26 cellular contexts compared by ENCODE assay signal in the genomic region with DNA sequence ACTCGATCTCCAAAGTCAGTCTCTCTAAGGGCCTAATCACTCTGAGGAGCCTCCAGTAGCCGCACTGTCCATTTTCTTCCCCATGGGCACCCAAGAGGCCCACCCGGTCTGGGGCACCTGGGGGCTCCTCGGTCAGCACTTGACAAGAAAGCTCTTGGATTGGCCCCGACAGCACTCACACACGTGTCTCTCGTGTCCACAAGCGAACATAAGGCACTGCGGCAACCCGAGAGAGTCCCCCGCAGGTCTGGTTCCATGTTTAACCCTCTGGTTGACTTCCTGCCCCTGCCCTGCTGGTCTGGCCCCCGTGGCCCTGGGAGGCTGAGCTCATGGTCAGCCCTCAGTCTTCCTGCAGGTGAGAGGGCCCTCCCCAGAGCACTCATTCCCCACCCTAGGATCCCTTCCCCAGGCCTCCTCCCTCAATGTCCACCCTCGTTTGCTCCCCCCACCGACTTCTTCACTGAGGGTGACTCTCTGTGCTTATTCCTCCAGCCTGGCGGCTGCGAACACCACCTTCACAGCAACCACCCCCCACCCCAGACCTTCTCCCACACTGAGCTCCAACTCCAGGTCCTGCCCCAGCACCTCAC. TPM values are rescaled to one million over a fixed set of nuclear protein-coding genes. Genes with fewer than 3 reads are reported as not detected.
DNase-seq lines count a peak whose midpoint lies in the region; ATAC-seq, FAIRE-seq and TF ChIP-seq lines count a peak whose summit lies in the region.
"Had no signal": no experiment of that assay in that cellular context is flagged by ENCODE, and none has a peak within 500 bp of the region (broad histone marks: within the 10 kb centered on the region; RNA-seq: fewer than 3 reads in every experiment).

No MANE protein-coding gene starts in this region.

- BruUV-seq in K562 (replicated peaks; lab: Mats Ljungman, UMichigan) = no TSS peak

- no peak for TF ChIP-seq RAD21 in K562 (CRISPR knock-in tag; conservative IDR thresholded peaks at IDR 0.05 in 1 of 2, IDR thresholded peaks at IDR 0.05 in 1 of 2)

- ATAC-seq in left cardiac atrium (no peak), heart right ventricle (no peak), K562 (peak; percentile 17; the same call in 2 of the 3 replicates), GM21786 (IDR thresholded peaks at IDR 0.05; ENCODE audit: unreplicated experiment) (no peak)
- ATAC-seq: A549, Panc1 had no signal

- H2AFZ ChIP-seq in K562 (ENCODE audit: low read depth, low read length) (no peak overlapping the region), neural progenitor cell (replicated peaks) (no peak overlapping the region)

- CTCF ChIA-PET in K562 (lab: Yijun Ruan, JAX; ENCODE audit: low intra/inter-chr PET ratio) = no interaction called here

- 91% methylated on average over 16 of the region's 16 CpGs for WGBS in heart right ventricle, 2 donors
- WGBS in K562 (ENCODE audit: insufficient coverage, low coverage, missing lambda C conversion rate) = 4% methylated on average over 16 of the region's 16 CpGs
- 86 to 92% (median 91%) methylated on average over 16 of the region's 16 CpGs for WGBS in spleen, 5 donors

- H3K4me3 Mint-ChIP-seq in neural progenitor cell = no peak overlapping the region
- H3K4me3 Mint-ChIP-seq: B cell; CD4-positive, alpha-beta T cell had no signal

- no peak for TF ChIP-seq CTCF in heart right ventricle (IDR thresholded peaks at IDR 0.05)
- TF ChIP-seq CTCF in K562 (IDR thresholded peaks at IDR 0.05 in 2 of 3, conservative IDR thresholded peaks at IDR 0.05 in 1 of 3; ENCODE audit: insufficient read depth in 2 of 3, low read depth in 1 of 3, low read length in 3 of 3) = no peak
- no peak for TF ChIP-seq CTCF in neural progenitor cell (IDR thresholded peaks at IDR 0.05)
- TF ChIP-seq CTCF in spleen (IDR thresholded peaks at IDR 0.05 in 8 of 11, conservative IDR thresholded peaks at IDR 0.05 in 3 of 11) = no peak

- H3K9me3 ChIP-seq in heart right ventricle = no peaks in the 10 kb centered on the region
- no peaks in the 10 kb centered on the region for H3K9me3 ChIP-seq in K562 (replicated peaks; ENCODE audit: control insufficient read depth, insufficient read depth, low read depth, low read length)
- H3K9me3 ChIP-seq in neural progenitor cell (ENCODE audit: low read depth) = no peaks in the 10 kb centered on the region
- no peaks in the 10 kb centered on the region for H3K9me3 ChIP-seq in spleen
- H3K9me3 ChIP-seq: A549, HAP-1, SJSA1 had no signal

- TF ChIP-seq POLR2A in K562 (conservative IDR thresholded peaks at IDR 0.05) (no peak), spleen (IDR thresholded peaks at IDR 0.05) (no peak)

- H3K27me3 ChIP-seq in heart right ventricle (no peaks in the 10 kb centered on the region), K562 (ENCODE audit: control insufficient read depth in 2 of 2, insufficient read depth in 2 of 2, low read length in 2 of 2) (peaks cover 77 to 80% of the 10 kb centered on the region in 2 experiments), neural progenitor cell (no peaks in the 10 kb centered on the region), spleen (replicated peaks in 1 of 7) (no peaks in the 10 kb centered on the region)
- H3K27me3 ChIP-seq: SJSA1 had no signal

- peaks cover 18% of the 10 kb centered on the region for H3K36me3 Mint-ChIP-seq in neural progenitor cell

- peaks cover 0 to under 1% (median 0%) of the 10 kb centered on the region in 9 donors for H3K4me1 ChIP-seq in heart right ventricle
- H3K4me1 ChIP-seq in K562 (replicated peaks in 1 of 2; ENCODE audit: control insufficient read depth in 2 of 2, insufficient read depth in 2 of 2, low read length in 2 of 2) = peaks cover 0 to 12% of the 10 kb centered on the region in 2 experiments; a peak in 1 of 5 replicates
- H3K4me1 ChIP-seq in neural progenitor cell = peaks cover 5% of the 10 kb centered on the region
- H3K4me1 ChIP-seq in spleen = peaks cover 0 to 15% (median 2%) of the 10 kb centered on the region in 6 donors
- H3K4me1 ChIP-seq: A549, HAP-1, SJSA1 had no signal

- TF ChIP-seq EP300 in K562 (IDR thresholded peaks at IDR 0.05; ENCODE audit: low read length) = no peak

- no peaks in the 10 kb centered on the region for H3F3A ChIP-seq in neural progenitor cell (ENCODE audit: low read depth)

- no peak for FAIRE-seq in K562 (lab: Jason Lieb, UNC)
- FAIRE-seq: A549 had no signal

- H3K36me3 ChIP-seq in heart right ventricle (no peaks in the 10 kb centered on the region), K562 (ENCODE audit: control insufficient read depth, insufficient read depth, low read length) (no peaks in the 10 kb centered on the region), neural progenitor cell (no peaks in the 10 kb centered on the region), spleen (no peaks in the 10 kb centered on the region)
- H3K36me3 ChIP-seq: HAP-1, SJSA1 had no signal

- intact Hi-C loops in left cardiac atrium (cut with DNase I) (no loop called here), heart right ventricle (cut with DNase I) (no loop called here), K562 (cut with micrococcal nuclease) (no loop called here), spleen (cut with DNase I; ENCODE audit: low total_unique reads) (no loop called here)

- H3K9me3 Mint-ChIP-seq in neural progenitor cell = no peaks in the 10 kb centered on the region
- H3K9me3 Mint-ChIP-seq: CD4-positive, alpha-beta T cell had no signal

- H3K9me1 ChIP-seq in K562 (ENCODE audit: control insufficient read depth, insufficient read depth, low read length) = peaks cover 4% of the 10 kb centered on the region

- H3K9ac ChIP-seq in K562 (ENCODE audit: insufficient read depth in 1 of 2, low read depth in 2 of 2, low read length in 2 of 2) = no peak overlapping the region; a peak in 1 of 4 replicates
- no peak overlapping the region for H3K9ac ChIP-seq in neural progenitor cell
- H3K9ac ChIP-seq: KMS-11 had no signal

- peaks cover 12% of the 10 kb centered on the region for H4K20me1 ChIP-seq in K562 (replicated peaks; ENCODE audit: control insufficient read depth, insufficient read depth, low read length)
- no peaks in the 10 kb centered on the region for H4K20me1 ChIP-seq in neural progenitor cell (ENCODE audit: low read depth)

- peak overlapping the region; percentile 90 for H3K27ac Mint-ChIP-seq in neural progenitor cell
- H3K27ac Mint-ChIP-seq: B cell; CD4-positive, alpha-beta T cell had no signal

- in situ Hi-C loops in K562 (cut with MboI) = no loop called here

- H3K79me2 ChIP-seq in K562 (ENCODE audit: control insufficient read depth, insufficient read depth, low read length) = no peaks in the 10 kb centered on the region
- no peaks in the 10 kb centered on the region for H3K79me2 ChIP-seq in neural progenitor cell (ENCODE audit: low read depth)

- peaks cover 22% of the 10 kb centered on the region for H3K4me1 Mint-ChIP-seq in neural progenitor cell
- H3K4me1 Mint-ChIP-seq: B cell had no signal

- DNase-seq in left cardiac atrium = peak; percentile 14
- DNase-seq in heart right ventricle = no peak
- DNase-seq in K562 (ENCODE audit: extremely low read depth in 1 of 4, low spot score in 3 of 4) = no peak
- no peak for DNase-seq in neural progenitor cell (ENCODE audit: low spot score)
- DNase-seq in spleen = peak; percentile 58
- no peak for DNase-seq in NCI-H1105 treated with DMSO at 0.1 percent for 48 hours (lab: John Stamatoyannopoulos, UW)
- no peak for DNase-seq in iPS-NIHi7 (ENCODE audit: extremely low spot score)
- DNase-seq: COR-L47; DMS79; NCI-H1092 treated with DMSO at 0.1 percent for 48 hours; NCI-H146; NCI-H2029 treated with DMSO at 0.1 percent for 48 hours; NCI-H226; NCI-H524; NCI-H774; NK-92 treated with Interleukin-12 subunit alpha and Interleukin-12 subunit beta, amount 100 ng/mL, for 24 hours had no signal

- H3K27ac ChIP-seq in heart right ventricle = no peak overlapping the region
- no peak overlapping the region for H3K27ac ChIP-seq in K562 (ENCODE audit: extremely low read depth, low read depth, low read length)
- no peak overlapping the region for H3K27ac ChIP-seq in neural progenitor cell
- no peak overlapping the region for H3K27ac ChIP-seq in spleen
- H3K27ac ChIP-seq: A549, HL-60, KMS-11, SJSA1 had no signal

- POLR2A ChIA-PET in K562 (lab: Yijun Ruan, JAX) = interaction anchor here (1.6 kb wide), 1 partner anchor 11 kb away, joined by 3 read pairs; no protein-coding TSS in a partner anchor

- no peak overlapping the region for H3K4me3 ChIP-seq in heart right ventricle
- no peak overlapping the region for H3K4me3 ChIP-seq in K562
- H3K4me3 ChIP-seq in neural progenitor cell = no peak overlapping the region
- H3K4me3 ChIP-seq in spleen = no peak overlapping the region
- H3K4me3 ChIP-seq: A549, HAP-1, SJSA1 had no signal

- peaks cover 4% of the 10 kb centered on the region for H3K27me3 Mint-ChIP-seq in neural progenitor cell (ENCODE audit: insufficient read depth, low read depth)

- no peak overlapping the region for H3K4me2 ChIP-seq in K562 (ENCODE audit: insufficient read depth, low read length)
- H3K4me2 ChIP-seq in neural progenitor cell = no peak overlapping the region
- H3K4me2 ChIP-seq: A549, KMS-11 had no signal

RNA-seq across cellular contexts. Expression of a gene that starts 16.3 kb away (rescaled TPM):
- total RNA-seq in left cardiac atrium (10 to 100 TPM; 16.5 to 35.9 TPM), heart right ventricle (10 to 100 TPM; 27.4 to 96.6 (median 58.3) TPM), K562 (2014; rRNA removed) (not detected in 2 replicates), K562 (2014; rRNA removed; fragmentation: Illumina TruSeq; extraction: Trizol) (not detected in 2 replicates), K562 (2015; rRNA removed; fragmentation: Illumina TruSeq; extraction: Trizol) (not detected in 2 replicates), K562 (2021) (not detected in 2 replicates), neural progenitor cell (ENCODE audit: low replicate concordance) (not detected in 2 replicates), spleen (not detected)
- polyA plus RNA-seq in heart right ventricle (10 to 100 TPM in 1 of 2 donors, 1 to 10 TPM in 1; 2.6 to 16.0 TPM), K562 (2011; rRNA removed) (not detected in 2 replicates), K562 (2014; fragmentation: Illumina TruSeq; extraction: Trizol) (not detected in 2 replicates), K562 (2014; fragmentation: Nextera tagmentation; extraction: Ambion mirVana) (not detected), K562 (2014; rRNA removed) (not detected in 2 replicates), spleen (under 1 TPM in 1 of 3 donors, not detected in 2; 0.10 TPM)
- not detected in 2 replicates for total RNA-seq in K562 (2011; cell fraction: chromatin; rRNA removed; ENCODE audit: low replicate concordance)
- not detected in 2 replicates for total RNA-seq in K562 (2011; cell fraction: nucleolus; rRNA removed)
- not detected in 2 replicates for total RNA-seq in K562 (2011; cell fraction: nucleoplasm; rRNA removed)
- not detected in 2 replicates for polyA plus RNA-seq in K562 (2011; cell fraction: cytosol; rRNA removed)
- polyA plus RNA-seq in K562 (2011; cell fraction: nucleus; rRNA removed) = not detected in 2 replicates
- not detected in 2 replicates for polyA plus RNA-seq in K562 (2012)
- polyA minus RNA-seq in K562 (2011; rRNA and poly(A)+ RNA removed) = not detected in 2 replicates
- not detected in 2 replicates for polyA minus RNA-seq in K562 (2011; cell fraction: cytosol; rRNA and poly(A)+ RNA removed)
- polyA minus RNA-seq in K562 (2011; cell fraction: nucleus; rRNA and poly(A)+ RNA removed) = not detected in 2 replicates
- total RNA-seq: B cell, HT-29, SJSA1 had no signal
- polyA plus RNA-seq: A549 had no signal

RNA-seq across cellular contexts. Expression of a gene that starts 43.0 kb away (rescaled TPM):
- total RNA-seq in left cardiac atrium = 1 to 10 TPM; 7.8 to 9.6 TPM
- total RNA-seq in heart right ventricle = 10 to 100 TPM in 1 of 10 donors, 1 to 10 TPM in 9; 5.0 to 10.4 (median 7.7) TPM
- polyA plus RNA-seq in heart right ventricle = 1 to 10 TPM; 3.8 to 4.3 TPM
- 14.4 and 16.8 TPM in 2 replicates for total RNA-seq in K562 (2011; cell fraction: chromatin; rRNA removed; ENCODE audit: low replicate concordance)
- 9.2 and 9.5 TPM in 2 replicates for total RNA-seq in K562 (2011; cell fraction: nucleolus; rRNA removed)
- total RNA-seq in K562 (2011; cell fraction: nucleoplasm; rRNA removed) = 12.6 and 16.5 TPM in 2 replicates
- total RNA-seq in K562 (2014; rRNA removed) = 3.1 and 3.8 TPM in 2 replicates
- total RNA-seq in K562 (2014; rRNA removed; fragmentation: Illumina TruSeq; extraction: Trizol) = 3.2 and 3.6 TPM in 2 replicates
- total RNA-seq in K562 (2015; rRNA removed; fragmentation: Illumina TruSeq; extraction: Trizol) = 3.2 and 3.8 TPM in 2 replicates
- 4.3 and 4.5 TPM in 2 replicates for total RNA-seq in K562 (2021)
- polyA plus RNA-seq in K562 (2011; rRNA removed) = 3.0 and 4.1 TPM in 2 replicates
- polyA plus RNA-seq in K562 (2011; cell fraction: cytosol; rRNA removed) = 2.8 and 3.1 TPM in 2 replicates
- polyA plus RNA-seq in K562 (2011; cell fraction: nucleus; rRNA removed) = 4.0 and 4.3 TPM in 2 replicates
- 3.4 and 4.8 TPM in 2 replicates for polyA plus RNA-seq in K562 (2012)
- polyA plus RNA-seq in K562 (2014; fragmentation: Illumina TruSeq; extraction: Trizol) = 2.7 and 2.9 TPM in 2 replicates
- 1 to 10 TPM; 4.4 to 4.5 TPM for polyA plus RNA-seq in K562 (2014; fragmentation: Nextera tagmentation; extraction: Ambion mirVana)
- polyA plus RNA-seq in K562 (2014; rRNA removed) = 2.8 and 4.2 TPM in 2 replicates
- 3.9 and 4.0 TPM in 2 replicates for polyA minus RNA-seq in K562 (2011; rRNA and poly(A)+ RNA removed)
- polyA minus RNA-seq in K562 (2011; cell fraction: cytosol; rRNA and poly(A)+ RNA removed) = 1.1 and 3.1 TPM in 2 replicates
- polyA minus RNA-seq in K562 (2011; cell fraction: nucleus; rRNA and poly(A)+ RNA removed) = 6.7 and 9.2 TPM in 2 replicates
- 7.0 TPM in 2 replicates for total RNA-seq in neural progenitor cell (ENCODE audit: low replicate concordance)
- total RNA-seq in spleen = 1 to 10 TPM; 2.8 to 8.9 (median 5.7) TPM
- polyA plus RNA-seq in spleen = 1 to 10 TPM; 1.2 to 2.6 (median 1.8) TPM

RNA-seq across cellular contexts. Expression of a gene that starts 43.1 kb away (rescaled TPM):
- 100 to 1,000 TPM; 395 to 449 TPM for total RNA-seq in left cardiac atrium
- total RNA-seq in heart right ventricle = 100 to 1,000 TPM; 557 to 897 (median 823) TPM
- 100 to 1,000 TPM; 317 to 636 TPM for polyA plus RNA-seq in heart right ventricle
- 341 and 368 TPM in 2 replicates for total RNA-seq in K562 (2011; cell fraction: chromatin; rRNA removed; ENCODE audit: low replicate concordance)
- 192 and 207 TPM in 2 replicates for total RNA-seq in K562 (2011; cell fraction: nucleolus; rRNA removed)
- total RNA-seq in K562 (2011; cell fraction: nucleoplasm; rRNA removed) = 270 and 283 TPM in 2 replicates
- 103 and 146 TPM in 2 replicates for total RNA-seq in K562 (2014; rRNA removed)
- 130 TPM in 2 replicates for total RNA-seq in K562 (2014; rRNA removed; fragmentation: Illumina TruSeq; extraction: Trizol)
- total RNA-seq in K562 (2015; rRNA removed; fragmentation: Illumina TruSeq; extraction: Trizol) = 113 and 115 TPM in 2 replicates
- total RNA-seq in K562 (2021) = 185 and 191 TPM in 2 replicates
- 130 and 203 TPM in 2 replicates for polyA plus RNA-seq in K562 (2011; rRNA removed)
- polyA plus RNA-seq in K562 (2011; cell fraction: cytosol; rRNA removed) = 161 and 178 TPM in 2 replicates
- 237 and 251 TPM in 2 replicates for polyA plus RNA-seq in K562 (2011; cell fraction: nucleus; rRNA removed)
- 132 and 206 TPM in 2 replicates for polyA plus RNA-seq in K562 (2012)
- polyA plus RNA-seq in K562 (2014; fragmentation: Illumina TruSeq; extraction: Trizol) = 146 and 152 TPM in 2 replicates
- polyA plus RNA-seq in K562 (2014; fragmentation: Nextera tagmentation; extraction: Ambion mirVana) = 100 to 1,000 TPM in 1 of 2 experiments, 10 to 100 TPM in 1; 82.9 to 136 TPM
- 112 and 118 TPM in 2 replicates for polyA plus RNA-seq in K562 (2014; rRNA removed)
- 238 and 274 TPM in 2 replicates for polyA minus RNA-seq in K562 (2011; rRNA and poly(A)+ RNA removed)
- 120 and 160 TPM in 2 replicates for polyA minus RNA-seq in K562 (2011; cell fraction: cytosol; rRNA and poly(A)+ RNA removed)
- 141 and 182 TPM in 2 replicates for polyA minus RNA-seq in K562 (2011; cell fraction: nucleus; rRNA and poly(A)+ RNA removed)
- total RNA-seq in neural progenitor cell (ENCODE audit: low replicate concordance) = 47.1 and 48.5 TPM in 2 replicates
- total RNA-seq in spleen = 100 to 1,000 TPM in 6 of 7 donors, 10 to 100 TPM in 1; 91.9 to 135 (median 122) TPM
- 10 to 100 TPM; 58.6 to 86.0 (median 62.3) TPM for polyA plus RNA-seq in spleen

Comparison
In these comparisons a context has a peak if more than half of its experiments do, and no peak if none do; other contexts are left out.
1. DNase-seq: peak in left cardiac atrium (single experiment) and spleen (single experiment); none in heart right ventricle (0 of 2), K562 (0 of 4), neural progenitor cell (single experiment), NCI-H1105 treated with DMSO at 0.1 percent for 48 hours (single experiment) and iPS-NIHi7 (single experiment).
2. RNA of a gene that starts 16.3 kb away (total RNA-seq): 27.4 to 96.6 TPM in heart right ventricle and 16.5 to 35.9 TPM in left cardiac atrium; not detected in K562, not detected in neural progenitor cell and not detected in spleen; every median in the first group is over 10 times any median in the second.